In genomic region chrX:45774961-45775360, GRCh38 we compare ENCODE assay signal across 11 cellular contexts.
A peak's percentile ranks its signal among the peaks of the same experiment; 100 is the strongest.
DNase-seq lines count a peak whose midpoint lies in the region; ATAC-seq lines count a peak whose summit lies in the region.
"Had no signal": no experiment of that assay in that cellular context is flagged by ENCODE, and none has a peak within 500 bp of the region (broad histone marks: within the 10 kb centered on the region; RNA-seq: fewer than 3 reads in every experiment).

No MANE protein-coding gene starts in this region.

- H3K79me1 ChIP-seq in trophoblast cell (ENCODE audit: low read length) = peaks cover 2% of the 10 kb centered on the region

- CTCF ChIA-PET in activated CD4-positive, alpha-beta T cell treated with anti-CD3 and anti-CD28 coated beads for 36 hours (lab: Charles Lee) = no interaction called here

- POLR2A ChIA-PET in activated CD4-positive, alpha-beta T cell treated with anti-CD3 and anti-CD28 coated beads for 36 hours (lab: Charles Lee) = interaction anchor here (0.5 to 1.6 kb wide), 2 partner anchors 9 to 25 kb away, joined by 3 to 5 read pairs; no protein-coding TSS in a partner anchor

- H3K27me3 Mint-ChIP-seq in activated CD4-positive, alpha-beta T cell treated with anti-CD3 and anti-CD28 coated beads for 36 hours = no peaks in the 10 kb centered on the region

- H3K27me3 ChIP-seq in trophoblast cell (ENCODE audit: insufficient read depth, low read length) = no peaks in the 10 kb centered on the region
- H3K27me3 ChIP-seq: cardiac muscle cell had no signal

- H3K27ac ChIP-seq in skin epidermis (peak overlapping the region in 13 of 21 experiments; percentile 31 to 69 (median 57)), trophoblast cell (ENCODE audit: low read depth, low read length) (no peak overlapping the region)
- H3K27ac ChIP-seq: cardiac muscle cell had no signal

- no peak overlapping the region for H4K8ac ChIP-seq in trophoblast cell (ENCODE audit: low read depth, low read length)

- no peaks in the 10 kb centered on the region for H3K9me3 ChIP-seq in trophoblast cell (ENCODE audit: insufficient read depth, low read depth, low read length)

- H3K9me3 Mint-ChIP-seq in activated CD4-positive, alpha-beta T cell treated with anti-CD3 and anti-CD28 coated beads for 36 hours (ENCODE audit: low read depth) = no peaks in the 10 kb centered on the region

- peaks cover 4% of the 10 kb centered on the region in 2 experiments for H3K4me1 ChIP-seq in trophoblast cell (ENCODE audit: control insufficient read depth in 1 of 2, insufficient read depth in 2 of 2, low read length in 2 of 2)

- DNase-seq in activated CD4-positive, alpha-beta T cell treated with anti-CD3 and anti-CD28 coated beads for 36 hours = peak; percentile 44
- no peak for DNase-seq in activated CD4-positive, alpha-beta T cell treated with anti-CD3 and anti-CD28 coated beads for 48 hours
- DNase-seq in RPMI7951 (ENCODE audit: low read depth) (peak; percentile 92), NCI-H1048 (lab: John Stamatoyannopoulos, UW) (no peak), trophoblast cell (no peak)
- DNase-seq: 8988T, NCI-H1092 had no signal

- H2BK12ac ChIP-seq in trophoblast cell (ENCODE audit: low read length) = no peak overlapping the region

- no peak overlapping the region for H3K18ac ChIP-seq in trophoblast cell (ENCODE audit: low read length)

- H2BK120ac ChIP-seq in trophoblast cell (ENCODE audit: insufficient read depth, low read length, poor library complexity) = no peak overlapping the region

- H2AFZ ChIP-seq in trophoblast cell (ENCODE audit: insufficient read depth, low read length, poor library complexity) = no peak overlapping the region

- peaks cover 87% of the 10 kb centered on the region for H3K4me1 Mint-ChIP-seq in activated CD4-positive, alpha-beta T cell treated with anti-CD3 and anti-CD28 coated beads for 36 hours

- no peak overlapping the region for H3K14ac ChIP-seq in trophoblast cell (ENCODE audit: low read length)

- no peak overlapping the region for H4K91ac ChIP-seq in trophoblast cell (ENCODE audit: low read depth, low read length)

- no peak overlapping the region for H3K4me2 ChIP-seq in trophoblast cell (ENCODE audit: low read length)

- WGBS in trophoblast cell (ENCODE audit: extremely low coverage, insufficient coverage, insufficient read length) = no CpG with 5 or more reads among the region's 5 CpGs

- H3K4me3 ChIP-seq in skin epidermis (no peak overlapping the region), trophoblast cell (ENCODE audit: low read depth, low read length) (no peak overlapping the region)
- H3K4me3 ChIP-seq: cardiac muscle cell had no signal

- no peak overlapping the region for H2AK5ac ChIP-seq in trophoblast cell (ENCODE audit: low read length)

- no peak overlapping the region for H2BK5ac ChIP-seq in trophoblast cell (ENCODE audit: low read depth, low read length, poor library complexity)

- H3K36me3 ChIP-seq in trophoblast cell (ENCODE audit: control insufficient read depth in 1 of 2, insufficient read depth in 2 of 2, low read length in 2 of 2) = no peaks in the 10 kb centered on the region
- H3K36me3 ChIP-seq: cardiac muscle cell had no signal

- H3K4me3 Mint-ChIP-seq in activated CD4-positive, alpha-beta T cell treated with anti-CD3 and anti-CD28 coated beads for 36 hours = peak overlapping the region; percentile 15

- no peak overlapping the region for H4K12ac ChIP-seq in trophoblast cell (ENCODE audit: low read depth, low read length)

- H3K79me2 ChIP-seq in trophoblast cell (ENCODE audit: control insufficient read depth, insufficient read depth, low read length, poor library complexity) = peaks cover 1% of the 10 kb centered on the region

- intact Hi-C loops in activated CD4-positive, alpha-beta T cell treated with anti-CD3 and anti-CD28 coated beads for 36 hours (cut with DNase I, micrococcal nuclease) = loop anchor here in 1 of 2 experiments (5.0 kb wide), 1 partner anchor 547 kb away; no protein-coding TSS in a partner anchor

- no peak overlapping the region for H3K9ac ChIP-seq in trophoblast cell (ENCODE audit: low read length)

- peaks cover 50% of the 10 kb centered on the region for H3K36me3 Mint-ChIP-seq in activated CD4-positive, alpha-beta T cell treated with anti-CD3 and anti-CD28 coated beads for 36 hours (ENCODE audit: low read depth)

- no peak overlapping the region for H3K4ac ChIP-seq in trophoblast cell (ENCODE audit: low read depth, low read length)

- no peak for ATAC-seq in activated CD4-positive, alpha-beta T cell treated with anti-CD3 and anti-CD28 coated beads for 36 hours
- ATAC-seq in esophagus mucosa (peak; percentile 43), HG02642 (IDR thresholded peaks at IDR 0.05; ENCODE audit: poor library complexity, unreplicated experiment) (no peak)

- H3K23ac ChIP-seq in trophoblast cell (ENCODE audit: low read length) = no peak overlapping the region

- peak overlapping the region; percentile 47 for H3K27ac Mint-ChIP-seq in activated CD4-positive, alpha-beta T cell treated with anti-CD3 and anti-CD28 coated beads for 36 hours

Comparison
In these comparisons a context has a peak if more than half of its experiments do, and no peak if none do; other contexts are left out.
1. DNase-seq: peak in activated CD4-positive, alpha-beta T cell treated with anti-CD3 and anti-CD28 coated beads for 36 hours (single experiment) and RPMI7951 (single experiment); none in activated CD4-positive, alpha-beta T cell treated with anti-CD3 and anti-CD28 coated beads for 48 hours (single experiment), NCI-H1048 (single experiment) and trophoblast cell (0 of 2).